ENCODE assay signal across 11 cellular contexts in genomic region chr17:75684924-75685323, GRCh38. TPM values are rescaled to one million over a fixed set of nuclear protein-coding genes. Genes with fewer than 3 reads are reported as not detected.
A peak's percentile ranks its signal among the peaks of the same experiment; 100 is the strongest.
DNase-seq lines count a peak whose midpoint lies in the region; ATAC-seq, FAIRE-seq and TF ChIP-seq lines count a peak whose summit lies in the region.
"Had no signal": no experiment of that assay in that cellular context is flagged by ENCODE, and none has a peak within 500 bp of the region (broad histone marks: within the 10 kb centered on the region; RNA-seq: fewer than 3 reads in every experiment).

No MANE protein-coding gene starts in this region.

- no peak for FAIRE-seq in A549 (lab: Jason Lieb, UNC)
- FAIRE-seq: TTC549 had no signal

- H3K9ac ChIP-seq in endodermal cell (ENCODE audit: extremely low read depth, low read length, poor library complexity, severe bottlenecking), result no peak overlapping the region
- H3K9ac ChIP-seq in neural progenitor cell, result no peak overlapping the region

- H3K4me3 ChIP-seq in A549 (no peak overlapping the region), endodermal cell (ENCODE audit: low read length) (no peak overlapping the region), neural progenitor cell (no peak overlapping the region)

- H3K27ac ChIP-seq in A549 (peak overlapping the region; percentile 86 to 93), endodermal cell (ENCODE audit: low read depth, low read length) (no peak overlapping the region), neural progenitor cell (no peak overlapping the region)

- no peak overlapping the region for H2AFZ ChIP-seq in neural progenitor cell (replicated peaks)

- TF ChIP-seq EP300 in A549 (IDR thresholded peaks at IDR 0.05), result no peak

- POLR2A ChIA-PET in A549 (lab: Yijun Ruan, JAX), result no interaction called here

- in situ Hi-C loops in G401 (cut with HindIII; ENCODE audit: low sequenced_read_pairs), result no loop called here

- H3K27me3 ChIP-seq in endodermal cell (ENCODE audit: control insufficient read depth, insufficient read depth, low read length, poor library complexity, severe bottlenecking) (no peaks in the 10 kb centered on the region), neural progenitor cell (no peaks in the 10 kb centered on the region)

- peaks cover 33% of the 10 kb centered on the region for H3K36me3 Mint-ChIP-seq in endodermal cell (ENCODE audit: low read depth)
- H3K36me3 Mint-ChIP-seq in neural progenitor cell, result peaks cover 9% of the 10 kb centered on the region
- H3K36me3 Mint-ChIP-seq: natural killer cell treated with Interleukin-12 subunit alpha and Interleukin-12 subunit beta and Interleukin-15 and Interleukin-18, amount 100 ng/mL, for 72 hours had no signal

- DNase-seq in A549 (ENCODE audit: low read depth in 1 of 2, low spot score in 1 of 2) (peak in 1 of 2 experiments; percentile 82), NCI-H226 (peak; percentile 99), endodermal cell (no peak), neural progenitor cell (ENCODE audit: low spot score) (no peak), G401 (ENCODE audit: low spot score) (no peak)
- DNase-seq: activated gamma-delta T cell had no signal

- H3K4me1 Mint-ChIP-seq in endodermal cell, result peaks cover 3% of the 10 kb centered on the region
- H3K4me1 Mint-ChIP-seq in neural progenitor cell, result peaks cover 3% of the 10 kb centered on the region

- peaks cover 23% of the 10 kb centered on the region for H3F3A ChIP-seq in neural progenitor cell (ENCODE audit: low read depth)

- H3K27ac Mint-ChIP-seq in endodermal cell (peak overlapping the region; percentile 48), neural progenitor cell (peak overlapping the region; percentile 16)

- no peak for TF ChIP-seq CTCF in A549 (IDR thresholded peaks at IDR 0.05)
- TF ChIP-seq CTCF in endodermal cell (conservative IDR thresholded peaks at IDR 0.05), result no peak
- TF ChIP-seq CTCF in neural progenitor cell (IDR thresholded peaks at IDR 0.05), result no peak

- H3K27me3 Mint-ChIP-seq in endodermal cell (ENCODE audit: insufficient read depth), result no peaks in the 10 kb centered on the region
- no peaks in the 10 kb centered on the region for H3K27me3 Mint-ChIP-seq in neural progenitor cell (ENCODE audit: insufficient read depth, low read depth)
- H3K27me3 Mint-ChIP-seq: natural killer cell treated with Interleukin-12 subunit alpha and Interleukin-12 subunit beta and Interleukin-15 and Interleukin-18, amount 100 ng/mL, for 72 hours had no signal

- ATAC-seq in A549, result peak; percentile 9 to 69; a peak in 4 of 6 replicates
- ATAC-seq in HG02870 (IDR thresholded peaks at IDR 0.05; ENCODE audit: unreplicated experiment), result no peak
- ATAC-seq in HG02884 (IDR thresholded peaks at IDR 0.05; ENCODE audit: unreplicated experiment), result no peak
- ATAC-seq in GM21390 (IDR thresholded peaks at IDR 0.05; ENCODE audit: unreplicated experiment), result no peak
- ATAC-seq: natural killer cell treated with Interleukin-12 subunit alpha and Interleukin-12 subunit beta and Interleukin-15 and Interleukin-18, amount 100 ng/mL, for 72 hours had no signal

- peaks cover 80% of the 10 kb centered on the region for H4K20me1 ChIP-seq in neural progenitor cell (ENCODE audit: low read depth)

- TF ChIP-seq POLR2A in A549 (IDR thresholded peaks at IDR 0.05; ENCODE audit: low read length), result no peak

- H3K9me3 Mint-ChIP-seq in endodermal cell (no peaks in the 10 kb centered on the region), neural progenitor cell (no peaks in the 10 kb centered on the region)
- H3K9me3 Mint-ChIP-seq: natural killer cell treated with Interleukin-12 subunit alpha and Interleukin-12 subunit beta and Interleukin-15 and Interleukin-18, amount 100 ng/mL, for 72 hours had no signal

- 27% methylated on average over 7 of the region's 7 CpGs for WGBS in A549 (ENCODE audit: missing lambda C conversion rate)
- WGBS in endodermal cell (ENCODE audit: insufficient coverage in 1 of 2, insufficient read length in 1 of 2), 2 experiments, result 95 to 100% methylated on average over 3 to 7 of the region's 7 CpGs

- peaks cover 66% of the 10 kb centered on the region for H3K79me2 ChIP-seq in neural progenitor cell (ENCODE audit: low read depth)

- no peak overlapping the region for H3K4me3 Mint-ChIP-seq in endodermal cell
- H3K4me3 Mint-ChIP-seq in neural progenitor cell, result no peak overlapping the region
- H3K4me3 Mint-ChIP-seq: natural killer cell treated with Interleukin-12 subunit alpha and Interleukin-12 subunit beta and Interleukin-15 and Interleukin-18, amount 100 ng/mL, for 72 hours had no signal

- H3K4me1 ChIP-seq in A549 (peaks cover 95% of the 10 kb centered on the region), endodermal cell (ENCODE audit: control insufficient read depth, insufficient read depth, low read length) (no peaks in the 10 kb centered on the region), neural progenitor cell (peaks cover 17% of the 10 kb centered on the region)

- H3K36me3 ChIP-seq in endodermal cell (ENCODE audit: control insufficient read depth, insufficient read depth, low read length) (peaks cover 39% of the 10 kb centered on the region), neural progenitor cell (no peaks in the 10 kb centered on the region)

- no peak for TF ChIP-seq RAD21 in A549 (conservative IDR thresholded peaks at IDR 0.05 in 1 of 2, IDR thresholded peaks at IDR 0.05 in 1 of 2)

- H3K9me3 ChIP-seq in A549 (no peaks in the 10 kb centered on the region), endodermal cell (ENCODE audit: control insufficient read depth, low read length) (no peaks in the 10 kb centered on the region), neural progenitor cell (ENCODE audit: low read depth) (no peaks in the 10 kb centered on the region)

- CTCF ChIA-PET in A549 (lab: Yijun Ruan, JAX), result interaction anchor here (0.6 to 19.2 kb wide), 3 partner anchors 10 to 91 kb away, joined by 3 to 148 read pairs (median 29); partner anchors contain the start of gene SMIM5

- H3K4me2 ChIP-seq in A549 (peak overlapping the region; percentile 64), neural progenitor cell (no peak overlapping the region)

TF ChIP-seq in A549, 52 proteins besides CTCF, POLR2A, EP300 and RAD21 (continues in another document):
- TF ChIP-seq KDM5A (IDR thresholded peaks at IDR 0.05) (no peak), POLR2AphosphoS2 (conservative IDR thresholded peaks at IDR 0.05; ENCODE audit: low read length) (no peak), ZNF302 (CRISPR knock-in tag; IDR thresholded peaks at IDR 0.05) (peak; percentile 66; the same call in 1 of the 2 replicates), TP53 (CRISPR knock-in tag; IDR thresholded peaks at IDR 0.05) (no peak), E2F6 (IDR thresholded peaks at IDR 0.05; ENCODE audit: borderline replicate concordance, low read depth) (no peak), NPAS2 (CRISPR knock-in tag; IDR thresholded peaks at IDR 0.05; ENCODE audit: borderline replicate concordance) (no peak)

RNA-seq across cellular contexts. Expression of gene SAP30BP, which starts 17.8 kb away (rescaled TPM):
- 76.3 and 103 TPM in 2 replicates for polyA plus RNA-seq in A549 (2011; rRNA removed)
- 97.6 and 108 TPM in 2 replicates for polyA plus RNA-seq in A549 (2012; cell fraction: cytosol; rRNA removed)
- polyA plus RNA-seq in A549 (2012; cell fraction: nucleus; rRNA removed), result 186 and 190 TPM in 2 replicates
- 125 to 139 TPM (median 136 TPM) in 3 replicates for polyA plus RNA-seq in A549 (2017; fragmentation: RNase III; extraction: RNeasy Plus Mini Kit Qiagen cat#74134 plus additional on column Dnase treatment)
- 63.9 and 67.1 TPM in 2 replicates for polyA minus RNA-seq in A549 (2011; rRNA and poly(A)+ RNA removed)
- total RNA-seq in endodermal cell, result 100 to 1,000 TPM in 1 of 2 donors, 10 to 100 TPM in 1; 96.5 to 113 TPM
- 93.1 TPM for polyA plus RNA-seq in endodermal cell (2013, experiment 1 of 2)
- polyA plus RNA-seq in endodermal cell (2013, experiment 2 of 2), result 95.4 TPM
- 72.9 and 75.8 TPM in 2 replicates for total RNA-seq in neural progenitor cell (ENCODE audit: low replicate concordance)
- total RNA-seq in G401 (2014; rRNA removed; shearing (Covaris generic)), result 94.1 and 162 TPM in 2 replicates

RNA-seq across cellular contexts. Expression of gene RECQL5, which starts 18.0 kb away (rescaled TPM):
- polyA plus RNA-seq in A549 (2011; rRNA removed), result 22.7 and 29.2 TPM in 2 replicates
- 17.7 and 21.4 TPM in 2 replicates for polyA plus RNA-seq in A549 (2012; cell fraction: cytosol; rRNA removed)
- 159 and 161 TPM in 2 replicates for polyA plus RNA-seq in A549 (2012; cell fraction: nucleus; rRNA removed)
- 37.3 to 42.5 TPM (median 39.9 TPM) in 3 replicates for polyA plus RNA-seq in A549 (2017; fragmentation: RNase III; extraction: RNeasy Plus Mini Kit Qiagen cat#74134 plus additional on column Dnase treatment)
- polyA minus RNA-seq in A549 (2011; rRNA and poly(A)+ RNA removed), result 48.5 and 52.7 TPM in 2 replicates
- 10 to 100 TPM; 54.3 TPM for total RNA-seq in endodermal cell
- polyA plus RNA-seq in endodermal cell (2013, experiment 1 of 2), result 40.1 TPM
- 32.4 TPM for polyA plus RNA-seq in endodermal cell (2013, experiment 2 of 2)
- 22.7 and 27.3 TPM in 2 replicates for total RNA-seq in neural progenitor cell (ENCODE audit: low replicate concordance)
- 16.7 and 40.0 TPM in 2 replicates for total RNA-seq in G401 (2014; rRNA removed; shearing (Covaris generic))

RNA-seq across cellular contexts. Expression of gene ITGB4, which starts 36.3 kb away (rescaled TPM):
- polyA plus RNA-seq in A549 (2011; rRNA removed), result 19.8 and 20.6 TPM in 2 replicates
- 17.2 and 22.1 TPM in 2 replicates for polyA plus RNA-seq in A549 (2012; cell fraction: cytosol; rRNA removed)
- polyA plus RNA-seq in A549 (2012; cell fraction: nucleus; rRNA removed), result 77.1 and 140 TPM in 2 replicates
- polyA plus RNA-seq in A549 (2017; fragmentation: RNase III; extraction: RNeasy Plus Mini Kit Qiagen cat#74134 plus additional on column Dnase treatment), result 30.1 to 37.4 TPM (median 36.0 TPM) in 3 replicates
- polyA minus RNA-seq in A549 (2011; rRNA and poly(A)+ RNA removed), result 53.3 and 59.6 TPM in 2 replicates
- 1 to 10 TPM; 3.4 to 5.1 TPM for total RNA-seq in endodermal cell
- polyA plus RNA-seq in endodermal cell (2013, experiment 1 of 2), result 0.39 TPM
- polyA plus RNA-seq in endodermal cell (2013, experiment 2 of 2), result 0.87 TPM
- total RNA-seq in neural progenitor cell (ENCODE audit: low replicate concordance), result 1.1 TPM in 1 of 2 replicates, not detected in the other
- 0.06 TPM in 1 of 2 replicates, not detected in the other for total RNA-seq in G401 (2014; rRNA removed; shearing (Covaris generic))

RNA-seq across cellular contexts. Expression of gene SMIM5, which starts 51.7 kb away (rescaled TPM):
- 0.25 and 0.30 TPM in 2 replicates for polyA plus RNA-seq in A549 (2011; rRNA removed)
- polyA plus RNA-seq in A549 (2012; cell fraction: cytosol; rRNA removed), result 0.10 and 0.25 TPM in 2 replicates
- 0.86 and 0.97 TPM in 2 replicates for polyA plus RNA-seq in A549 (2012; cell fraction: nucleus; rRNA removed)
- polyA plus RNA-seq in A549 (2017; fragmentation: RNase III; extraction: RNeasy Plus Mini Kit Qiagen cat#74134 plus additional on column Dnase treatment), result 0.15 to 0.33 TPM (median 0.20 TPM) in 3 replicates
- 0.19 and 0.21 TPM in 2 replicates for polyA minus RNA-seq in A549 (2011; rRNA and poly(A)+ RNA removed)
- total RNA-seq in endodermal cell, result under 1 TPM in 1 of 2 donors, not detected in 1; 0.40 TPM
- not detected for polyA plus RNA-seq in endodermal cell (2013, experiment 1 of 2)
- polyA plus RNA-seq in endodermal cell (2013, experiment 2 of 2), result not detected
- not detected in 2 replicates for total RNA-seq in neural progenitor cell (ENCODE audit: low replicate concordance)
- not detected in 2 replicates for total RNA-seq in G401 (2014; rRNA removed; shearing (Covaris generic))

Comparison
In these comparisons a context has a peak if more than half of its experiments do, and no peak if none do; other contexts are left out.
1. ATAC-seq: peak in A549 (2 of 2); none in HG02870 (single experiment), HG02884 (single experiment) and GM21390 (single experiment).
2. H3K27ac ChIP-seq: peak in A549 (2 of 2); none in endodermal cell (single experiment) and neural progenitor cell (single experiment).